ENCODE assay signal across 18 cellular contexts in the genomic region with DNA sequence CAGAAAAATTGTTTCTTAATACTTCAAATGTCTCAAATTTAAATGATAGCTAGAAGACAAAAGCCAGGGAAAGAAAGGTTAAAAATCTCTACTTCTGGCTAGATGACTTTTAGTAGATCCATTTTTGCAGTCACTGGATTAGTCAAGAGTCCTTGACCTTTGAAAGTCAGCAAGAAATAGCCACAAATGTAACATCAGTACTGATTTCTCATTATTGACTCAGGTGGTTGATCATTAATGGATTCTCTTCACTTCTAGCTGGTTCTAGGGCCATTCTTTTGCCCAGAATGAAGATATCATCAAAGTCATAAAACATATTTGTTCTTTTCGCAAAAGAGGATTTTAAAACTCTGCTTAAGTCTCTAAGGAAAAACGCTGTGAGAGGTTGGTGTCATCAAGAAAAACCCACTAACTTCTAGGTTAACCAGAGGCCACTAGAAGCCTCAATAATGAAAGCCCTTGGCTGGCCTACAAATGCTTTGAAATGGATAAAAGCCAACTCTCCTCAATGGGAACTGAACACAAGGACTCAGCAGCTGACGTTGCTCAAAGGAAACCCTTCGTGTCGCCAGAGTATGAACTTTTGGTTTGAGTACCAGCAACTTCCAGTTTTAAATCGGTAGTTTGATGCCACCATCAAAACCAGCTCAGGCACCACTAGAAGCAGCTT.
DNase-seq lines count a peak whose midpoint lies in the region; ATAC-seq, FAIRE-seq and TF ChIP-seq lines count a peak whose summit lies in the region.
"Had no signal": no experiment of that assay in that cellular context is flagged by ENCODE, and none has a peak within 500 bp of the region (broad histone marks: within the 10 kb centered on the region; RNA-seq: fewer than 3 reads in every experiment).

No MANE protein-coding gene starts in this region.

- ATAC-seq in activated CD4-positive, CD25-positive, alpha-beta regulatory T cell treated with anti-CD3 and anti-CD28 coated beads, Interleukin-2, amount 50 U/mL, for 24 hours = peak; percentile 20 to 21
- peak; percentile 61 for ATAC-seq in HG03457 (IDR thresholded peaks at IDR 0.05; ENCODE audit: unreplicated experiment)
- ATAC-seq in pancreas = peak; percentile 88 to 95 (median 93)
- ATAC-seq in stimulated activated effector memory CD8-positive, alpha-beta T cell treated with anti-CD3 and anti-CD28 coated beads, Interleukin-12 subunit alpha, Interleukin-12 subunit beta, amount 100 ng/mL, for 72 hours = no peak

- H3K9me3 Mint-ChIP-seq in activated naive CD8-positive, alpha-beta T cell treated with anti-CD3 and anti-CD28 coated beads for 36 hours = no peaks in the 10 kb centered on the region
- H3K9me3 Mint-ChIP-seq in stimulated activated effector memory CD8-positive, alpha-beta T cell treated with anti-CD3 and anti-CD28 coated beads, Interleukin-12 subunit alpha, Interleukin-12 subunit beta, amount 100 ng/mL, for 72 hours = peaks cover 3% of the 10 kb centered on the region
- H3K9me3 Mint-ChIP-seq: type B pancreatic cell had no signal

- peak overlapping the region; percentile 33 to 80 (median 46) for H3K27ac ChIP-seq in pancreas
- H3K27ac ChIP-seq: dorsolateral prefrontal cortex, KMS-11, WERI-Rb-1 had no signal

- no peak for TF ChIP-seq CTCF in fibroblast of the aortic adventitia (IDR thresholded peaks at IDR 0.05; ENCODE audit: insufficient read depth, low read length)
- no peak for TF ChIP-seq CTCF in pancreas (IDR thresholded peaks at IDR 0.05)

- H3K36me3 Mint-ChIP-seq in activated naive CD8-positive, alpha-beta T cell treated with anti-CD3 and anti-CD28 coated beads for 36 hours = peaks cover 2% of the 10 kb centered on the region
- no peaks in the 10 kb centered on the region for H3K36me3 Mint-ChIP-seq in stimulated activated effector memory CD8-positive, alpha-beta T cell treated with anti-CD3 and anti-CD28 coated beads, Interleukin-12 subunit alpha, Interleukin-12 subunit beta, amount 100 ng/mL, for 72 hours

- DNase-seq in activated CD4-positive, CD25-positive, alpha-beta regulatory T cell (lab: John Stamatoyannopoulos, UW) = no peak
- peak; percentile 20 for DNase-seq in fibroblast of the aortic adventitia (ENCODE audit: low read depth)
- peak in 3 of 6 donors; percentile 22 to 40 (median 40) for DNase-seq in pancreas
- DNase-seq in NCI-H2107 treated with DMSO at 0.1 percent for 48 hours (lab: John Stamatoyannopoulos, UW; ENCODE audit: unreplicated experiment) = no peak
- no peak for DNase-seq in activated naive CD8-positive, alpha-beta T cell treated with anti-CD3 and anti-CD28 coated beads for 36 hours
- no peak for DNase-seq in stimulated activated effector memory CD8-positive, alpha-beta T cell treated with anti-CD3 and anti-CD28 coated beads, Interleukin-12 subunit alpha, Interleukin-12 subunit beta, amount 100 ng/mL, for 72 hours (ENCODE audit: low spot score in 2 of 2)
- DNase-seq: 8988T; dorsolateral prefrontal cortex; NCI-H2029 treated with DMSO at 0.1 percent for 48 hours; NK-92 treated with Interleukin-12 subunit alpha and Interleukin-12 subunit beta, amount 100 ng/mL, for 24 hours; WERI-Rb-1 had no signal

- WGBS in pancreas, 2 donors = 19% methylated on average over 6 of the region's 6 CpGs

- peaks cover 17 to 30% (median 18%) of the 10 kb centered on the region in 3 donors for H3K4me1 ChIP-seq in pancreas

- FAIRE-seq in pancreas (lab: Jason Lieb, UNC) = no peak
- FAIRE-seq: astrocyte, frontal cortex had no signal

- no peaks in the 10 kb centered on the region for H3K9me3 ChIP-seq in pancreas

- H3K4me3 ChIP-seq in fibroblast of the aortic adventitia (ENCODE audit: low read depth, low read length) = no peak overlapping the region
- peak overlapping the region in 1 of 4 donors; percentile 8 for H3K4me3 ChIP-seq in pancreas
- H3K4me3 ChIP-seq: dorsolateral prefrontal cortex, SK-N-MC had no signal

- H3K27me3 ChIP-seq in pancreas = no peaks in the 10 kb centered on the region
- H3K27me3 ChIP-seq: dorsolateral prefrontal cortex had no signal

- no peak overlapping the region for H3K4me3 Mint-ChIP-seq in activated naive CD8-positive, alpha-beta T cell treated with anti-CD3 and anti-CD28 coated beads for 36 hours
- H3K4me3 Mint-ChIP-seq in stimulated activated effector memory CD8-positive, alpha-beta T cell treated with anti-CD3 and anti-CD28 coated beads, Interleukin-12 subunit alpha, Interleukin-12 subunit beta, amount 100 ng/mL, for 72 hours = no peak overlapping the region
- H3K4me3 Mint-ChIP-seq: type B pancreatic cell had no signal

- no peaks in the 10 kb centered on the region for H3K36me3 ChIP-seq in pancreas
- H3K36me3 ChIP-seq: WERI-Rb-1 had no signal

- no peak overlapping the region for H3K27ac Mint-ChIP-seq in activated naive CD8-positive, alpha-beta T cell treated with anti-CD3 and anti-CD28 coated beads for 36 hours
- H3K27ac Mint-ChIP-seq in stimulated activated effector memory CD8-positive, alpha-beta T cell treated with anti-CD3 and anti-CD28 coated beads, Interleukin-12 subunit alpha, Interleukin-12 subunit beta, amount 100 ng/mL, for 72 hours = no peak overlapping the region
- H3K27ac Mint-ChIP-seq: type B pancreatic cell had no signal

- peaks cover 6% of the 10 kb centered on the region for H3K4me1 Mint-ChIP-seq in activated naive CD8-positive, alpha-beta T cell treated with anti-CD3 and anti-CD28 coated beads for 36 hours
- no peaks in the 10 kb centered on the region for H3K4me1 Mint-ChIP-seq in stimulated activated effector memory CD8-positive, alpha-beta T cell treated with anti-CD3 and anti-CD28 coated beads, Interleukin-12 subunit alpha, Interleukin-12 subunit beta, amount 100 ng/mL, for 72 hours

- no peaks in the 10 kb centered on the region for H3K27me3 Mint-ChIP-seq in activated naive CD8-positive, alpha-beta T cell treated with anti-CD3 and anti-CD28 coated beads for 36 hours
- H3K27me3 Mint-ChIP-seq: type B pancreatic cell had no signal

- intact Hi-C loops in pancreas (cut with DNase I) = no loop called here
